8 cellular contexts compared by ENCODE assay signal in the genomic region with DNA sequence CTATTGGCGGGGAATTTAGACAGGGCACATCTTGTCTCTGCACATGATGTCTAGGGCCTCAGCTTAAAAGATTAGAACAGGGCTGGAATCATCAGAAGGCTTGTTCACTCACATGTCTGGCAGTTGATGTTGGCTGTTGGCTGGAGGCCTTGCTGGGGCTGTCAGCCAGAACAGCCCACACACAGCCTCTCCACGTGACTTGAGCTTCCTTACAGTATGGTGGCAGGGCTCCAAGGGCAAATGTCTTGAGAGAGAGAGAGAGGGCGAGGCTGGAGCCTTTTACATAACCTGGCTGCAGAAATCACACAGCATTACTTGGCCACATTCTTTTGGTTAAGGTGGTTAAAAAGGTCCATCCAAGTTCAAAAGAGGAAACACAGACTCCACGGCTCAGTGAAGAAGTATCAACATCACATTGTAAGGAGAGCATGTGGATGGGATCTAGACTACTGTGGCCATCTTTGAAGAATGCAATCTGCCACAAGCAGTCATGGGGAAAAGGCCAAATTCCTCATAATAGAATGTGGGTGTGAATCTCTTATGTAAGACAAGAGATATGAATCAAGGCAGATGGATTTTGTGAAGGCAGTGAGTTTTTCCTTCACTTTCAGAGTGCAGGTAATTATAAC. TPM values are rescaled to one million over a fixed set of nuclear protein-coding genes. Genes with fewer than 3 reads are reported as not detected.
A peak's percentile ranks its signal among the peaks of the same experiment; 100 is the strongest.
DNase-seq lines count a peak whose midpoint lies in the region; ATAC-seq and TF ChIP-seq lines count a peak whose summit lies in the region.

No MANE protein-coding gene starts in this region.

- in situ Hi-C loops in KBM-7 (cut with MboI; ENCODE audit: low pct_unique_long_range_greater_than_20kb, low sequenced_read_pairs), result no loop called here
- in situ Hi-C loops in astrocyte of the spinal cord (cut with HindIII; ENCODE audit: low sequenced_read_pairs), result no loop called here

- no peak overlapping the region for H3K4me3 ChIP-seq in CD4-positive, alpha-beta memory T cell (ENCODE audit: low read length in 2 of 2)
- H3K4me3 ChIP-seq in astrocyte of the spinal cord (ENCODE audit: low read depth, low read length), result no peak overlapping the region
- no peak overlapping the region for H3K4me3 ChIP-seq in uterus

- H3K4me1 ChIP-seq in CD4-positive, alpha-beta memory T cell (ENCODE audit: insufficient read depth, low read length), result peaks cover 58% of the 10 kb centered on the region
- peaks cover 3 to 7% of the 10 kb centered on the region in 2 donors for H3K4me1 ChIP-seq in uterus

- no peak for ATAC-seq in GM19023 (IDR thresholded peaks at IDR 0.05; ENCODE audit: unreplicated experiment)

- intact Hi-C loops in CD4-positive, alpha-beta memory T cell (cut with micrococcal nuclease), result no loop called here
- intact Hi-C loops in uterus (cut with DNase I; ENCODE audit: low total_unique reads), result loop anchor here (10.0 kb wide), 1 partner anchor 116 kb away; the partner anchor contains the start of gene HNRNPLL

- peaks cover 39 to 68% (median 54%) of the 10 kb centered on the region in 4 donors for H3K4me1 Mint-ChIP-seq in CD4-positive, alpha-beta memory T cell

- peaks cover 27 to 40% of the 10 kb centered on the region in 2 donors for H3K36me3 Mint-ChIP-seq in CD4-positive, alpha-beta memory T cell

- TF ChIP-seq POLR2A in uterus (IDR thresholded peaks at IDR 0.05), result no peak

- peaks cover 0 to 4% (median 0%) of the 10 kb centered on the region in 8 donors for H3K9me3 Mint-ChIP-seq in CD4-positive, alpha-beta memory T cell

- TF ChIP-seq CTCF in astrocyte of the spinal cord (IDR thresholded peaks at IDR 0.05; ENCODE audit: low read depth, low read length) (no peak), uterus (IDR thresholded peaks at IDR 0.05) (no peak)

- no peaks in the 10 kb centered on the region for H3K27me3 Mint-ChIP-seq in CD4-positive, alpha-beta memory T cell

- H3K4me3 Mint-ChIP-seq in CD4-positive, alpha-beta memory T cell, result peak overlapping the region in 5 of 8 donors; percentile 22 to 44 (median 29)

- POLR2A ChIA-PET in CD4-positive, alpha-beta memory T cell (lab: Charles Lee; ENCODE audit: partially characterized antibody), result interaction anchor here (2.3 to 7.5 kb wide), 4 partner anchors 13 to 140 kb away, joined by 10 to 49 read pairs (median 36); no protein-coding TSS in a partner anchor

- no peak for DNase-seq in CD4-positive, alpha-beta memory T cell
- peak; percentile 40 for DNase-seq in KBM-7
- peak; percentile 96 for DNase-seq in astrocyte of the spinal cord (ENCODE audit: low read depth, low spot score)
- peak; percentile 100 for DNase-seq in kidney glomerular epithelial cell (lab: John Stamatoyannopoulos, UW)
- DNase-seq in uterus, result peak; percentile 82 to 90
- DNase-seq in islet precursor cell, result no peak
- no peak for DNase-seq in stimulated activated naive CD4-positive, alpha-beta T cell treated with Interleukin-2 at 50 U/mL for 16 hours (lab: John Stamatoyannopoulos, UW)

- peak overlapping the region; percentile 75 to 94 (median 89) for H3K27ac Mint-ChIP-seq in CD4-positive, alpha-beta memory T cell

- H3K27me3 ChIP-seq in CD4-positive, alpha-beta memory T cell (ENCODE audit: insufficient read depth, low read length), result no peaks in the 10 kb centered on the region
- H3K27me3 ChIP-seq in uterus, result no peaks in the 10 kb centered on the region

- H3K27ac ChIP-seq in CD4-positive, alpha-beta memory T cell (ENCODE audit: low read depth, low read length), result no peak overlapping the region
- peak overlapping the region; percentile 28 to 65 for H3K27ac ChIP-seq in uterus

- H3K36me3 ChIP-seq in CD4-positive, alpha-beta memory T cell (ENCODE audit: insufficient read depth, low read length), result no peaks in the 10 kb centered on the region
- H3K36me3 ChIP-seq in uterus, result no peaks in the 10 kb centered on the region

- CTCF ChIA-PET in CD4-positive, alpha-beta memory T cell (lab: Charles Lee; ENCODE audit: partially characterized antibody), result interaction anchor here (9.3 to 11.0 kb wide), 2 partner anchors 38 to 138 kb away, joined by 125 to 217 read pairs; no protein-coding TSS in a partner anchor

- H3K9me3 ChIP-seq in CD4-positive, alpha-beta memory T cell (ENCODE audit: control insufficient read depth in 1 of 2, low read length in 2 of 2), result no peaks in the 10 kb centered on the region
- no peaks in the 10 kb centered on the region for H3K9me3 ChIP-seq in uterus

RNA-seq across cellular contexts. Expression of gene SRSF7, which starts 30.4 kb away (rescaled TPM):
- total RNA-seq in CD4-positive, alpha-beta memory T cell, result 100 to 1,000 TPM; 314 to 333 TPM
- polyA plus RNA-seq in CD4-positive, alpha-beta memory T cell, result 100 to 1,000 TPM; 177 to 202 TPM
- total RNA-seq in uterus, result 100 to 1,000 TPM in 3 of 4 donors, 10 to 100 TPM in 1; 94.4 to 163 (median 128) TPM

RNA-seq across cellular contexts. Expression of gene GALM, which starts 54.8 kb away (rescaled TPM):
- 10 to 100 TPM; 35.5 to 35.8 TPM for total RNA-seq in CD4-positive, alpha-beta memory T cell
- polyA plus RNA-seq in CD4-positive, alpha-beta memory T cell, result 10 to 100 TPM; 51.2 to 60.4 TPM
- 100 to 1,000 TPM in 1 of 4 donors, 10 to 100 TPM in 1, 1 to 10 TPM in 2; 6.2 to 104 (median 14.8) TPM for total RNA-seq in uterus

RNA-seq across cellular contexts. Expression of gene GEMIN6, which starts 57.3 kb away (rescaled TPM):
- total RNA-seq in CD4-positive, alpha-beta memory T cell, result 10 to 100 TPM; 15.1 to 15.5 TPM
- polyA plus RNA-seq in CD4-positive, alpha-beta memory T cell, result 10 to 100 TPM in 1 of 2 donors, 1 to 10 TPM in 1; 5.9 to 15.5 TPM
- total RNA-seq in uterus, result 10 to 100 TPM in 1 of 4 donors, 1 to 10 TPM in 3; 1.8 to 11.9 (median 5.4) TPM

Comparison
In these comparisons a context has a peak if more than half of its experiments do, and no peak if none do; other contexts are left out.
1. DNase-seq: peak in KBM-7 (single experiment), astrocyte of the spinal cord (single experiment), kidney glomerular epithelial cell (single experiment) and uterus (2 of 2); none in CD4-positive, alpha-beta memory T cell (0 of 5), islet precursor cell (single experiment) and stimulated activated naive CD4-positive, alpha-beta T cell treated with Interleukin-2 at 50 U/mL for 16 hours (single experiment).